Comparison of ENCODE assay signal across 8 cellular contexts in the genomic region with DNA sequence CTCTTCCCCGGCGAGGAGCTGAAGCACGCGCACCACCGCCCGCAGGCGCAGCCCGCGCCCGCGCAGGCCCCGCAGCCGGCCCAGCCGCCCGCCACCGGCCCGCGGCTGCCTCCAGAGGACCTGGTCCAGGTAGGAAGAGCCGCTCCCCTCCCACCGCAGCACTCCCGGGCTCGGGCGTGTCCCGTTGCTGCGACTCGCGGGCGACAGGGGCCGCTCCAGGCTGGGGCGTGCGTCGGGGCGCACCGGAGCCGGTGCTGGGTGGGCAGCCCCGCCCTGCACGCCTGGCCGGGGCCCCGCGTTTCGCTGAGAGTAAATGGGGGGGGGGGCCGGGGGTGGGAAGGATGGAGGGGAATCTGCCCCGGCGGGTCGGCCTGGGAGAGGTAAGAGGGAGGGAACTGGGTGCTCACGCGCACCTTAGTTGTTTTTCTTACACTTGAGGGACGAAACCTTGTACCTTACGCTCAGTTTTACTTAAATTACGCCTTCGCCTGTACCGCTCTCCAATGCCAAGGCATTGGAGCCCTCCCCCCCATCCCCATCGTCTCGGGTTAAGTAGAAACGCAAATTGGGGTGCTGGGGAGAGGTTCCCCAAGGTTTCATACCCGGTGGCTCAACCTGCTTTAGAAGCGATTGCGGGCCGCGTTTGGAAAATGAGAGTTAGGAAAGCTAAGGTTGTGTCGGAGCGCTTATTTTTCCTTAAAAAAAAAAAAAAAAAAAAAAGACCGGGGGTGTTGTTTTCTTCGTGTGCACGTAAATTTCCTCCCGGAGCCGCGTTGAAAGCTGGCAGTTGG. TPM values are rescaled to one million over a fixed set of nuclear protein-coding genes. Genes with fewer than 3 reads are reported as not detected.
DNase-seq lines count a peak whose midpoint lies in the region; ATAC-seq, FAIRE-seq and TF ChIP-seq lines count a peak whose summit lies in the region.

No MANE protein-coding gene starts in this region.

- no peaks in the 10 kb centered on the region for H3K79me2 ChIP-seq in H1 (ENCODE audit: control insufficient read depth in 1 of 2, insufficient read depth in 2 of 2, low read length in 2 of 2)

- 0 out of 2 replicates have a peak overlapping the region, but pooled peaks have one; percentile 45 for H2AFZ ChIP-seq in H1 (ENCODE audit: low read length)

- no peak overlapping the region for H3K4ac ChIP-seq in H1 (replicated peaks; ENCODE audit: insufficient read length, low read depth, low read length)

- H3K4me3 Mint-ChIP-seq in activated CD4-positive, alpha-beta T cell treated with anti-CD3 and anti-CD28 coated beads for 36 hours: peak overlapping the region; percentile 65

- intact Hi-C loops in activated CD4-positive, alpha-beta T cell treated with anti-CD3 and anti-CD28 coated beads for 36 hours (cut with DNase I, micrococcal nuclease): loop anchor here (2.0 to 5.0 kb wide), 4 partner anchors 251 to 648 kb away; partner anchors contain the start of gene DIS3 (in 2 of the 2)

- H2BK12ac ChIP-seq in H1 (ENCODE audit: low read depth, low read length): no peak overlapping the region; the same call in 1 of the 2 replicates

- peaks cover 14 to 55% (median 37%) of the 10 kb centered on the region in 4 experiments for H3K27me3 ChIP-seq in H1 (replicated peaks in 1 of 4; ENCODE audit: control insufficient read depth in 3 of 4, extremely low read depth in 1 of 4, insufficient read depth in 3 of 4, low read length in 3 of 4)
- H3K27me3 ChIP-seq in mucosa of stomach (ENCODE audit: control insufficient read depth, insufficient read depth, low read length): no peaks in the 10 kb centered on the region
- H3K27me3 ChIP-seq in stomach smooth muscle (ENCODE audit: control insufficient read depth in 1 of 2, insufficient read depth in 2 of 2, low read length in 2 of 2): peaks cover 0 to 9% of the 10 kb centered on the region in 2 donors

- 2% methylated on average over 28 of the region's 68 CpGs; no CpG with 5 or more reads in 1 of the 2 experiments for WGBS in H1 (ENCODE audit: extremely low coverage in 1 of 2, insufficient coverage in 1 of 2, insufficient read length in 1 of 2, insufficient replicate concordance in 2 of 2, low coverage in 1 of 2, low lambda C conversion rate in 2 of 2, missing lambda C conversion rate in 1 of 2), 2 experiments

- TF ChIP-seq POLR2A in H54 (IDR thresholded peaks at IDR 0.05; ENCODE audit: low read depth, low read length) (no peak), H1 (IDR thresholded peaks at IDR 0.05; ENCODE audit: control extremely low read depth in 1 of 2, low read depth in 2 of 2, low read length in 2 of 2) (no peak)

- H3K4me3 ChIP-seq in H1 (ENCODE audit: extremely low read depth in 1 of 4, insufficient read depth in 2 of 4, low read depth in 3 of 4, low read length in 4 of 4) (peak overlapping the region; percentile 53 to 78 (median 58)), mucosa of stomach (ENCODE audit: low read length) (peak overlapping the region; percentile 83), stomach smooth muscle (ENCODE audit: low read length in 2 of 2) (peak overlapping the region; percentile 78 to 86)

- H4K5ac ChIP-seq in H1 (ENCODE audit: insufficient read length, low read depth, low read length): no peak overlapping the region

- TF ChIP-seq CTCF in H1 (IDR thresholded peaks at IDR 0.05; ENCODE audit: control extremely low read depth in 1 of 3, insufficient read depth in 1 of 3, low read depth in 1 of 3, low read length in 3 of 3): peak; percentile 30 to 38 (median 31)

- H3K36me3 Mint-ChIP-seq in activated CD4-positive, alpha-beta T cell treated with anti-CD3 and anti-CD28 coated beads for 36 hours (ENCODE audit: low read depth): no peaks in the 10 kb centered on the region

- H3K36me3 ChIP-seq in H1 (ENCODE audit: control insufficient read depth in 2 of 4, insufficient read depth in 4 of 4, low read length in 3 of 4): no peaks in the 10 kb centered on the region
- peaks cover 15% of the 10 kb centered on the region for H3K36me3 ChIP-seq in mucosa of stomach (ENCODE audit: control insufficient read depth, insufficient read depth, low read length)
- H3K36me3 ChIP-seq in stomach smooth muscle (ENCODE audit: control insufficient read depth in 2 of 2, insufficient read depth in 2 of 2, low read length in 2 of 2): peaks cover 0 to 2% of the 10 kb centered on the region in 2 donors

- no peak overlapping the region for H2AK5ac ChIP-seq in H1 (ENCODE audit: low read depth, low read length)

- H3K23ac ChIP-seq in H1 (ENCODE audit: insufficient read length): no peak overlapping the region

- H3K23me2 ChIP-seq in H1 (ENCODE audit: low read depth, low read length): peaks cover 3% of the 10 kb centered on the region

- peaks cover 0 to 4% of the 10 kb centered on the region in 2 experiments for H4K20me1 ChIP-seq in H1 (replicated peaks in 1 of 2; ENCODE audit: control insufficient read depth in 1 of 2, insufficient read depth in 2 of 2, low read length in 2 of 2)

- no peak for FAIRE-seq in H54 (lab: Jason Lieb, UNC)
- FAIRE-seq in H1 (lab: Jason Lieb, UNC): no peak

- peaks cover 16% of the 10 kb centered on the region for H3K4me1 Mint-ChIP-seq in activated CD4-positive, alpha-beta T cell treated with anti-CD3 and anti-CD28 coated beads for 36 hours

- H2BK15ac ChIP-seq in H1 (ENCODE audit: low read length): no peak overlapping the region

- H3K9ac ChIP-seq in H1 (replicated peaks in 1 of 4; ENCODE audit: extremely low read depth in 1 of 4, low read depth in 3 of 4, low read length in 3 of 4) (peak overlapping the region in 3 of 4 experiments; percentile 54 to 80 (median 67); a peak in 6 of 7 replicates), mucosa of stomach (ENCODE audit: low read length) (peak overlapping the region; percentile 98), stomach smooth muscle (ENCODE audit: low read length in 2 of 2) (peak overlapping the region; percentile 39 to 48)

- H3K79me1 ChIP-seq in H1 (ENCODE audit: low read depth, low read length): 0 out of 2 replicates have a peak, but pooled peaks cover 2% of the 10 kb centered on the region

- H3K4me1 ChIP-seq in H1 (replicated peaks in 1 of 4; ENCODE audit: control insufficient read depth in 3 of 4, insufficient read depth in 4 of 4, low read length in 3 of 4) (peaks cover 0 to 13% (median under 1%) of the 10 kb centered on the region in 4 experiments; a peak in 5 of 7 replicates), mucosa of stomach (ENCODE audit: control insufficient read depth, insufficient read depth, low read length) (peaks cover 8% of the 10 kb centered on the region), stomach smooth muscle (ENCODE audit: control insufficient read depth, insufficient read depth, low read length) (peaks cover 4% of the 10 kb centered on the region)

- ATAC-seq in activated CD4-positive, alpha-beta T cell treated with anti-CD3 and anti-CD28 coated beads for 36 hours: peak; percentile 28

- H3K14ac ChIP-seq in H1 (ENCODE audit: insufficient read length): no peak overlapping the region

- H3K9me3 ChIP-seq in H1 (ENCODE audit: insufficient read depth in 2 of 2, low read depth in 1 of 2, low read length in 1 of 2) (no peaks in the 10 kb centered on the region), mucosa of stomach (ENCODE audit: control insufficient read depth, low read length) (no peaks in the 10 kb centered on the region), stomach smooth muscle (ENCODE audit: control insufficient read depth in 2 of 2, low read length in 2 of 2) (no peaks in the 10 kb centered on the region)

- H3K27ac ChIP-seq in H1 (ENCODE audit: low read depth, low read length) (no peak overlapping the region), stomach smooth muscle (ENCODE audit: low read length) (no peak overlapping the region)

- H2BK5ac ChIP-seq in H1 (ENCODE audit: low read depth, low read length): no peak overlapping the region; the same call in 1 of the 2 replicates

- peak; percentile 54 to 66; a peak in 3 of 4 replicates for TF ChIP-seq RAD21 in H1 (IDR thresholded peaks at IDR 0.05 in 1 of 2, conservative IDR thresholded peaks at IDR 0.05 in 1 of 2; ENCODE audit: low read depth in 2 of 2, low read length in 2 of 2)

- TF ChIP-seq EP300 in H1 (IDR thresholded peaks at IDR 0.05; ENCODE audit: borderline replicate concordance in 1 of 2, low read depth in 2 of 2, low read length in 2 of 2): no peak

- no peak overlapping the region for H4K91ac ChIP-seq in H1 (replicated peaks; ENCODE audit: insufficient read length, low read length)

- DNase-seq in DMS153 treated with DMSO at 0.1 percent for 48 hours (lab: John Stamatoyannopoulos, UW; ENCODE audit: unreplicated experiment) (peak; percentile 52), DMS153 (lab: John Stamatoyannopoulos, UW) (no peak), H54 (ENCODE audit: insufficient read length, low spot score) (peak; percentile 23), LHCN-M2 (ENCODE audit: low read depth) (peak; percentile 35), H1 (ENCODE audit: low read depth in 1 of 2, low spot score in 2 of 2) (no peak)
- DNase-seq in activated CD4-positive, alpha-beta T cell treated with anti-CD3 and anti-CD28 coated beads for 36 hours: peak; percentile 65

- H2BK120ac ChIP-seq in H1 (replicated peaks; ENCODE audit: low read depth, low read length): no peak overlapping the region

- H3K27ac Mint-ChIP-seq in activated CD4-positive, alpha-beta T cell treated with anti-CD3 and anti-CD28 coated beads for 36 hours: no peak overlapping the region

- H3K4me2 ChIP-seq in H1 (ENCODE audit: insufficient read depth in 1 of 2, low read depth in 2 of 2, low read length in 2 of 2): peak overlapping the region; percentile 90 to 94

- no peaks in the 10 kb centered on the region for H3K9me3 Mint-ChIP-seq in activated CD4-positive, alpha-beta T cell treated with anti-CD3 and anti-CD28 coated beads for 36 hours (ENCODE audit: low read depth)

- no peak overlapping the region for H3K56ac ChIP-seq in H1 (replicated peaks; ENCODE audit: insufficient read length, low read depth, low read length)

- no peak overlapping the region for H3K18ac ChIP-seq in H1 (ENCODE audit: extremely low read depth, low read length)

- H4K8ac ChIP-seq in H1 (ENCODE audit: extremely low read depth, insufficient read depth, low read length): no peak overlapping the region

- CTCF ChIA-PET in activated CD4-positive, alpha-beta T cell treated with anti-CD3 and anti-CD28 coated beads for 36 hours (lab: Charles Lee): interaction anchor here (0.6 to 0.7 kb wide), 3 partner anchors 81 to 1002 kb away, joined by 3 read pairs; no protein-coding TSS in a partner anchor
- CTCF ChIA-PET in H1 (lab: Charles Lee; ENCODE audit: partially characterized antibody): interaction anchor here (0.7 to 2.5 kb wide), 10 partner anchors 12 to 412 kb away, joined by 3 to 17 read pairs (median 3); no protein-coding TSS in a partner anchor

- no peak overlapping the region for H2BK20ac ChIP-seq in H1 (ENCODE audit: low read length)

- POLR2A ChIA-PET in activated CD4-positive, alpha-beta T cell treated with anti-CD3 and anti-CD28 coated beads for 36 hours (lab: Charles Lee): no interaction called here
- POLR2A ChIA-PET in H1 (lab: Charles Lee; ENCODE audit: partially characterized antibody): interaction anchor here (0.6 to 1.6 kb wide), 6 partner anchors 13 to 104 kb away, joined by 3 to 8 read pairs (median 5); no protein-coding TSS in a partner anchor

- peaks cover 24% of the 10 kb centered on the region for H3K27me3 Mint-ChIP-seq in activated CD4-positive, alpha-beta T cell treated with anti-CD3 and anti-CD28 coated beads for 36 hours

RNA-seq across cellular contexts. Expression of gene KLF5, which starts 0.8 kb away (rescaled TPM):
- total RNA-seq in LHCN-M2 (2014; rRNA removed): 9.7 and 18.6 TPM in 2 replicates
- polyA plus RNA-seq in LHCN-M2 (2012): 23.6 TPM
- 1 to 10 TPM; 2.3 to 4.6 TPM for total RNA-seq in activated CD4-positive, alpha-beta T cell treated with anti-CD3 and anti-CD28 coated beads for 36 hours
- 1.7 and 2.3 TPM in 2 replicates for total RNA-seq in H1 (2021; fragmentation: NEBNext Ultra II Directional; extraction: Animal tissue kit (Norgen Biotek cat#: 25700))
- 1.2 and 1.9 TPM in 2 replicates for polyA plus RNA-seq in H1 (2011; rRNA removed)
- 1.1 TPM for polyA plus RNA-seq in H1 (2011; cell fraction: cytosol; rRNA removed)
- polyA plus RNA-seq in H1 (2011; cell fraction: nucleus; rRNA removed): 3.3 TPM
- 0.88 to 1.6 TPM (median 1.3 TPM) in 4 replicates for polyA plus RNA-seq in H1 (2012, experiment 1 of 2)
- polyA plus RNA-seq in H1 (2012, experiment 2 of 2): 0.14 TPM
- polyA plus RNA-seq in H1 (2013, experiment 1 of 2): 3.7 TPM
- polyA plus RNA-seq in H1 (2013, experiment 2 of 2): 4.1 TPM
- polyA minus RNA-seq in H1 (2011; rRNA and poly(A)+ RNA removed): 4.2 and 7.5 TPM in 2 replicates
- 3.3 TPM for polyA minus RNA-seq in H1 (2011; cell fraction: cytosol; rRNA and poly(A)+ RNA removed)
- polyA minus RNA-seq in H1 (2011; cell fraction: nucleus; rRNA and poly(A)+ RNA removed): 11.2 TPM

Comparison
In these comparisons a context has a peak if more than half of its experiments do, and no peak if none do; other contexts are left out.
1. DNase-seq: peak in DMS153 treated with DMSO at 0.1 percent for 48 hours (single experiment), H54 (single experiment), LHCN-M2 (single experiment) and activated CD4-positive, alpha-beta T cell treated with anti-CD3 and anti-CD28 coated beads for 36 hours (single experiment); none in DMS153 (single experiment) and H1 (0 of 2).
2. H3K9ac ChIP-seq: peak in every context shown above with its lines; median percentile 98 in mucosa of stomach; 67 in H1; 44 in stomach smooth muscle.
3. Peak in every context shown above with its lines, with median percentiles within 50 percentile points of each other: H3K4me3 ChIP-seq.